In genomic region chr3:188682316-188682715, GRCh38 we compare ENCODE assay signal across 2 cellular contexts.
TF ChIP-seq lines count a peak whose summit lies in the region.

No MANE protein-coding gene starts in this region.

TF ChIP-seq in liver, 16 proteins besides CTCF, POLR2A, EP300 and RAD21 (continued from another document):
- TF ChIP-seq REST (IDR thresholded peaks at IDR 0.05): no peak
- TF ChIP-seq YY1 (IDR thresholded peaks at IDR 0.05): no peak
- TF ChIP-seq EGR1 (IDR thresholded peaks at IDR 0.05; ENCODE audit: low read depth in 2 of 2): no peak
- no peak for TF ChIP-seq SP1 (IDR thresholded peaks at IDR 0.05)
- TF ChIP-seq HNF4G (IDR thresholded peaks at IDR 0.05): no peak
- TF ChIP-seq RXRA (IDR thresholded peaks at IDR 0.05): no peak
- TF ChIP-seq JUND (IDR thresholded peaks at IDR 0.05): no peak
- TF ChIP-seq NR2F2 (IDR thresholded peaks at IDR 0.05): no peak
- TF ChIP-seq MAX (IDR thresholded peaks at IDR 0.05): no peak
- no peak for TF ChIP-seq ATF3 (IDR thresholded peaks at IDR 0.05)
- no peak for TF ChIP-seq ZBTB33 (IDR thresholded peaks at IDR 0.05)

TF ChIP-seq in HepG2, 621 proteins besides CTCF, POLR2A, EP300 and RAD21:
- TF ChIP-seq, protein P1, sequence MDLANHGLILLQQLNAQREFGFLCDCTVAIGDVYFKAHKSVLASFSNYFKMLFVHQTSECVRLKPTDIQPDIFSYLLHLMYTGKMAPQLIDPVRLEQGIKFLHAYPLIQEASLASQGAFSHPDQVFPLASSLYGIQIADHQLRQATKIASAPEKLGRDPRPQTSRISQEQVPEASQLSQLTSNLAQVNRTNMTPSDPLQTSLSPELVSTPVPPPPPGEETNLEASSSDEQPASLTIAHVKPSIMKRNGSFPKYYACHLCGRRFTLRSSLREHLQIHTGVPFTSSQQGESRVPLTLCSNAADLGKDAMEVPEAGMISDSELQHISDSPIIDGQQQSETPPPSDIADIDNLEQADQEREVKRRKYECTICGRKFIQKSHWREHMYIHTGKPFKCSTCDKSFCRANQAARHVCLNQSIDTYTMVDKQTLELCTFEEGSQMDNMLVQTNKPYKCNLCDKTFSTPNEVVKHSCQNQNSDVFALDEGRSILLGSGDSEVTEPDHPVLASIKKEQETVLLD (CRISPR knock-in tag; IDR thresholded peaks at IDR 0.05; ENCODE audit: low read depth): no peak
- TF ChIP-seq AHR (CRISPR knock-in tag; IDR thresholded peaks at IDR 0.05) (no peak), ZNF20 (CRISPR knock-in tag; IDR thresholded peaks at IDR 0.05) (no peak), NBN (conservative IDR thresholded peaks at IDR 0.05) (no peak), HOXA9 (CRISPR knock-in tag; IDR thresholded peaks at IDR 0.05; ENCODE audit: borderline replicate concordance) (no peak), NFKBIZ (CRISPR knock-in tag; IDR thresholded peaks at IDR 0.05) (no peak), ZBTB42 (CRISPR knock-in tag; IDR thresholded peaks at IDR 0.05) (no peak), ZNF569 (CRISPR knock-in tag; IDR thresholded peaks at IDR 0.05; ENCODE audit: borderline replicate concordance) (no peak), SETDB1 (CRISPR knock-in tag; IDR thresholded peaks at IDR 0.05; ENCODE audit: borderline replicate concordance) (no peak), ZNF12 (CRISPR knock-in tag; IDR thresholded peaks at IDR 0.05) (no peak), RBM22 (optimal IDR thresholded peaks at IDR 0.05; ENCODE audit: low read length) (no peak), SIN3B (IDR thresholded peaks at IDR 0.05; ENCODE audit: low read length) (no peak), HDAC1 (CRISPR knock-in tag; IDR thresholded peaks at IDR 0.05) (no peak), ZNF136 (CRISPR knock-in tag; IDR thresholded peaks at IDR 0.05; ENCODE audit: low read depth) (no peak), ZNF530 (CRISPR knock-in tag; IDR thresholded peaks at IDR 0.05; ENCODE audit: low read depth) (no peak)
- TF ChIP-seq, protein P2, sequence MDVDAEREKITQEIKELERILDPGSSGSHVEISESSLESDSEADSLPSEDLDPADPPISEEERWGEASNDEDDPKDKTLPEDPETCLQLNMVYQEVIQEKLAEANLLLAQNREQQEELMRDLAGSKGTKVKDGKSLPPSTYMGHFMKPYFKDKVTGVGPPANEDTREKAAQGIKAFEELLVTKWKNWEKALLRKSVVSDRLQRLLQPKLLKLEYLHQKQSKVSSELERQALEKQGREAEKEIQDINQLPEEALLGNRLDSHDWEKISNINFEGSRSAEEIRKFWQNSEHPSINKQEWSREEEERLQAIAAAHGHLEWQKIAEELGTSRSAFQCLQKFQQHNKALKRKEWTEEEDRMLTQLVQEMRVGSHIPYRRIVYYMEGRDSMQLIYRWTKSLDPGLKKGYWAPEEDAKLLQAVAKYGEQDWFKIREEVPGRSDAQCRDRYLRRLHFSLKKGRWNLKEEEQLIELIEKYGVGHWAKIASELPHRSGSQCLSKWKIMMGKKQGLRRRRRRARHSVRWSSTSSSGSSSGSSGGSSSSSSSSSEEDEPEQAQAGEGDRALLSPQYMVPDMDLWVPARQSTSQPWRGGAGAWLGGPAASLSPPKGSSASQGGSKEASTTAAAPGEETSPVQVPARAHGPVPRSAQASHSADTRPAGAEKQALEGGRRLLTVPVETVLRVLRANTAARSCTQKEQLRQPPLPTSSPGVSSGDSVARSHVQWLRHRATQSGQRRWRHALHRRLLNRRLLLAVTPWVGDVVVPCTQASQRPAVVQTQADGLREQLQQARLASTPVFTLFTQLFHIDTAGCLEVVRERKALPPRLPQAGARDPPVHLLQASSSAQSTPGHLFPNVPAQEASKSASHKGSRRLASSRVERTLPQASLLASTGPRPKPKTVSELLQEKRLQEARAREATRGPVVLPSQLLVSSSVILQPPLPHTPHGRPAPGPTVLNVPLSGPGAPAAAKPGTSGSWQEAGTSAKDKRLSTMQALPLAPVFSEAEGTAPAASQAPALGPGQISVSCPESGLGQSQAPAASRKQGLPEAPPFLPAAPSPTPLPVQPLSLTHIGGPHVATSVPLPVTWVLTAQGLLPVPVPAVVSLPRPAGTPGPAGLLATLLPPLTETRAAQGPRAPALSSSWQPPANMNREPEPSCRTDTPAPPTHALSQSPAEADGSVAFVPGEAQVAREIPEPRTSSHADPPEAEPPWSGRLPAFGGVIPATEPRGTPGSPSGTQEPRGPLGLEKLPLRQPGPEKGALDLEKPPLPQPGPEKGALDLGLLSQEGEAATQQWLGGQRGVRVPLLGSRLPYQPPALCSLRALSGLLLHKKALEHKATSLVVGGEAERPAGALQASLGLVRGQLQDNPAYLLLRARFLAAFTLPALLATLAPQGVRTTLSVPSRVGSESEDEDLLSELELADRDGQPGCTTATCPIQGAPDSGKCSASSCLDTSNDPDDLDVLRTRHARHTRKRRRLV (CRISPR knock-in tag; IDR thresholded peaks at IDR 0.05): no peak
- TF ChIP-seq, protein P3, sequence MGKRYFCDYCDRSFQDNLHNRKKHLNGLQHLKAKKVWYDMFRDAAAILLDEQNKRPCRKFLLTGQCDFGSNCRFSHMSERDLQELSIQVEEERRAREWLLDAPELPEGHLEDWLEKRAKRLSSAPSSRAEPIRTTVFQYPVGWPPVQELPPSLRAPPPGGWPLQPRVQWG (CRISPR knock-in tag; IDR thresholded peaks at IDR 0.05; ENCODE audit: borderline replicate concordance, low read depth): no peak
